8 cellular contexts compared by ENCODE assay signal in genomic region chr6:124965424-124965850, GRCh38. TPM values are rescaled to one million over a fixed set of nuclear protein-coding genes. Genes with fewer than 3 reads are reported as not detected.
DNase-seq lines count a peak whose midpoint lies in the region; ATAC-seq and TF ChIP-seq lines count a peak whose summit lies in the region.
"Not testable (repeated sequence)": the region's sequence is repeated elsewhere in the genome, so short reads cannot be mapped to it uniquely, and the experiment has no call there.

No MANE protein-coding gene starts in this region.

- intact Hi-C loops in CD4-positive, alpha-beta T cell (cut with DNase I, micrococcal nuclease): not testable (repeated sequence)
- intact Hi-C loops in sigmoid colon (cut with DNase I): loop anchor here (2.0 to 10.0 kb wide), 4 partner anchors 133 to 819 kb away; partner anchors contain the start of gene HDDC2

- POLR2A ChIA-PET in CD4-positive, alpha-beta T cell (lab: Charles Lee): not testable (repeated sequence)

- peaks cover 38% of the 10 kb centered on the region for H3K27me3 Mint-ChIP-seq in CD4-positive, alpha-beta T cell
- H3K27me3 Mint-ChIP-seq in HFFc6 (ENCODE audit: insufficient read depth): not testable (repeated sequence)

- H3K36me3 Mint-ChIP-seq in CD4-positive, alpha-beta T cell (ENCODE audit: low read depth): not testable (repeated sequence)
- peaks cover 16% of the 10 kb centered on the region for H3K36me3 Mint-ChIP-seq in HFFc6 (ENCODE audit: low read depth)

- not testable (repeated sequence) for H3K36me3 ChIP-seq in muscle layer of colon (ENCODE audit: insufficient read depth, low read length); sigmoid colon; upper lobe of left lung

- H3K9me3 Mint-ChIP-seq in CD4-positive, alpha-beta T cell; HFFc6: not testable (repeated sequence)

- not testable (repeated sequence) for TF ChIP-seq CTCF in CD4-positive, alpha-beta T cell (IDR thresholded peaks at IDR 0.05); HFFc6 (IDR thresholded peaks at IDR 0.05); WI38 (IDR thresholded peaks at IDR 0.05; ENCODE audit: low read depth, low read length); fibroblast of the aortic adventitia (IDR thresholded peaks at IDR 0.05; ENCODE audit: insufficient read depth, low read length); sigmoid colon (IDR thresholded peaks at IDR 0.05); upper lobe of left lung (IDR thresholded peaks at IDR 0.05)

- TF ChIP-seq EP300 in sigmoid colon (IDR thresholded peaks at IDR 0.05); upper lobe of left lung (IDR thresholded peaks at IDR 0.05): not testable (repeated sequence)

- H3K9ac ChIP-seq in muscle layer of colon (ENCODE audit: low read length): not testable (repeated sequence)

- H3K27ac ChIP-seq in CD4-positive, alpha-beta T cell (ENCODE audit: low read depth, low read length); upper lobe of left lung: not testable (repeated sequence)
- H3K27ac ChIP-seq in muscle layer of colon (ENCODE audit: low read depth, low read length) (peak overlapping the region; percentile 3), sigmoid colon (peak overlapping the region; percentile 95 to 99 (median 98))

- H3K4me3 Mint-ChIP-seq in CD4-positive, alpha-beta T cell: not testable (repeated sequence)
- H3K4me3 Mint-ChIP-seq in HFFc6: peak overlapping the region; percentile 93

- WGBS in sigmoid colon, 2 donors: 78 to 79% methylated on average over 3 of the region's 3 CpGs
- WGBS in upper lobe of left lung, 2 donors: 84 to 88% methylated on average over 3 of the region's 3 CpGs

- H3K27ac Mint-ChIP-seq in CD4-positive, alpha-beta T cell: peak overlapping the region; percentile 6
- H3K27ac Mint-ChIP-seq in HFFc6: peak overlapping the region; percentile 92

- DNase-seq in CD4-positive, alpha-beta T cell; sigmoid colon; upper lobe of left lung: not testable (repeated sequence)
- DNase-seq in HFFc6 (peak; percentile 9), cerebellar cortex (ENCODE audit: low spot score) (peak; percentile 9), fibroblast of the aortic adventitia (ENCODE audit: low read depth) (peak; percentile 30)

- H3K27me3 ChIP-seq in CD4-positive, alpha-beta T cell (ENCODE audit: control insufficient read depth, insufficient read depth, low read length): peaks cover 29% of the 10 kb centered on the region
- H3K27me3 ChIP-seq in muscle layer of colon (ENCODE audit: control insufficient read depth in 1 of 2, insufficient read depth in 2 of 2, low read length in 2 of 2); sigmoid colon; upper lobe of left lung: not testable (repeated sequence)

- peaks cover 35% of the 10 kb centered on the region for H3K4me1 Mint-ChIP-seq in CD4-positive, alpha-beta T cell (ENCODE audit: low read depth)
- H3K4me1 Mint-ChIP-seq in HFFc6 (ENCODE audit: low read depth): peaks cover 64% of the 10 kb centered on the region

- not testable (repeated sequence) for H3K9me3 ChIP-seq in CD4-positive, alpha-beta T cell (ENCODE audit: control insufficient read depth, low read length); muscle layer of colon (ENCODE audit: low read length); sigmoid colon; upper lobe of left lung

- H3K4me1 ChIP-seq in muscle layer of colon (ENCODE audit: insufficient read depth, low read length) (peaks cover 56% of the 10 kb centered on the region), sigmoid colon (peaks cover 0 to 67% (median 61%) of the 10 kb centered on the region in 4 donors), upper lobe of left lung (peaks cover 10 to 25% (median 20%) of the 10 kb centered on the region in 4 donors)

- not testable (repeated sequence) for TF ChIP-seq POLR2A in sigmoid colon (IDR thresholded peaks at IDR 0.05); upper lobe of left lung (IDR thresholded peaks at IDR 0.05)

- H3K4me3 ChIP-seq in WI38 (ENCODE audit: low read depth, low read length) (peak overlapping the region; percentile 63), fibroblast of the aortic adventitia (ENCODE audit: low read depth, low read length) (peak overlapping the region; percentile 4), muscle layer of colon (ENCODE audit: low read depth in 1 of 2, low read length in 2 of 2) (peak overlapping the region in 1 of 2 donors; percentile 96), sigmoid colon (peak overlapping the region; percentile 88 to 92 (median 89)), upper lobe of left lung (peak overlapping the region in 3 of 4 donors; percentile 83 to 91 (median 90))

- not testable (repeated sequence) for ATAC-seq in CD4-positive, alpha-beta T cell (ENCODE audit: poor library complexity); upper lobe of left lung (ENCODE audit: low FRiP score in 2 of 2)

- CTCF ChIA-PET in CD4-positive, alpha-beta T cell (lab: Charles Lee): not testable (repeated sequence)

RNA-seq across cellular contexts. Expression of gene RNF217, which starts 3.2 kb away (rescaled TPM):
- 1 to 10 TPM; 3.7 to 4.6 TPM for total RNA-seq in CD4-positive, alpha-beta T cell
- total RNA-seq in HFFc6 (2021; fragmentation: NEBNext Ultra II Directional; extraction: Animal tissue kit (Norgen Biotek cat#: 25700)): 10 to 100 TPM; 10.9 to 19.4 (median 14.7) TPM
- total RNA-seq in fibroblast of the aortic adventitia (ENCODE audit: low replicate concordance) (24.9 and 25.3 TPM in 2 replicates), sigmoid colon (10 to 100 TPM; 35.7 to 55.9 (median 49.2) TPM), upper lobe of left lung (10 to 100 TPM; 14.6 to 55.5 (median 31.9) TPM)
- polyA plus RNA-seq in sigmoid colon: 1 to 10 TPM; 1.8 to 3.0 (median 1.8) TPM
